ENCODE assay signal across 1 cellular context in genomic region chr2:68359889-68360288, GRCh38.
TF ChIP-seq lines count a peak whose summit lies in the region.

No MANE protein-coding gene starts in this region.

TF ChIP-seq in HCT116, 20 proteins besides CTCF, POLR2A, EP300 and RAD21:
- TF ChIP-seq CBX3 (IDR thresholded peaks at IDR 0.05; ENCODE audit: low read depth): no peak
- TF ChIP-seq TCF7L2 (IDR thresholded peaks at IDR 0.05; ENCODE audit: borderline replicate concordance, extremely low read depth, insufficient read depth, insufficient read length): no peak
TF ChIP-seq in HCT116: peak in this region for 0.
